In the genomic region with DNA sequence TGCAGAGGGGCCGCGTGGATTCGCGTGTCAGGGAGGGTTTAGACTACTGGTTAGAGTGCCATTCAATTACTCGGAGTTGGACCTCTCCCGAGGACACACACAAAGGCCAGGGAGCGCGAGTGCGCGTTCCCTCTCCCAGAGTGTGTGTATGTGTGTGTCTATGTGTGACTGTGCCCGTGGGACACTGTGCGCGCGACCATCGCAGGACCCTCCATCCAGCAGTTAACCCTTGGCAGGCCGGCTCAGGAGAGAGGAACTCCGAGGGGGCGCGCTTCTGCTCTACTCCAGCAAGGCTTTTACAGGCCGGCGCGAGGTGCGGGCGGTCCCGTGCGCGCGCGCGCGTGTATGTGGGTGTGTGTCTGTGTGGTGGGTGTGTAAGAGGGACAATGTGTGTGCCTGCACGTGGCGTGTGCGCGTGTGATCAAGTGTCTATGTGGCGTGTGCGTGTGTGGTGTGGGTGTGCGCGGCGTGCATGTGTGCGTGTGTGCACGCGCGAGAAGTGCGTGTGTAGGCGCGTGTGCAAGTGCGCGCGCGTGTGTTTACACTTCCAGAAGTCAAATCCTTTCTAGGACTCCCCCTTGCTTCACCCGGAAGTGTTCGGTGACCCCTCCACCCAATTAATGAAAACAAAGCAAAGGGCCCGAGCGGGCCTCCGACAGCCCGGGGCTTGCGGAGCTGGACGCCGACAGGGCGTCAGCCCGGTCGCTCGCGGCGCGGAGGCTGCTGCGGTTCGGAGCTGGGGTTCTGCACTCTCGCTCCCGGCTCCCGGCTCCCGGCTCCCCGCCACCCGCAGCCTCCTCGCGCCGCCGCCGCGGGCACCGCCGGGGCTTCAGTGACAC, we compare ENCODE assay signal across 7 cellular contexts.
DNase-seq lines count a peak whose midpoint lies in the region; ATAC-seq and TF ChIP-seq lines count a peak whose summit lies in the region.

No MANE protein-coding gene starts in this region.

- H3K36me3 ChIP-seq in WERI-Rb-1, result no peaks in the 10 kb centered on the region

- peak; percentile 31 for TF ChIP-seq POLR2A in GM15510 (IDR thresholded peaks at IDR 0.05; ENCODE audit: borderline replicate concordance, extremely low read depth, insufficient read length)

- ATAC-seq in natural killer cell treated with Interleukin-12 subunit alpha and Interleukin-12 subunit beta and Interleukin-15 and Interleukin-18, amount 100 ng/mL, for 72 hours, result peak in 1 of 2 donors; percentile 43
- ATAC-seq in HG03108 (IDR thresholded peaks at IDR 0.05; ENCODE audit: unreplicated experiment) (no peak), GM21526 (IDR thresholded peaks at IDR 0.05; ENCODE audit: low FRiP score, unreplicated experiment) (no peak)

- H3K4me3 ChIP-seq in WERI-Rb-1 (ENCODE audit: low read depth, low read length) (peak overlapping the region; percentile 51), fibroblast of mammary gland (ENCODE audit: control insufficient read depth, low read depth, low read length) (peak overlapping the region; percentile 52)

- H3K27me3 Mint-ChIP-seq in natural killer cell treated with Interleukin-12 subunit alpha and Interleukin-12 subunit beta and Interleukin-15 and Interleukin-18, amount 100 ng/mL, for 72 hours, result peaks cover 11 to 22% of the 10 kb centered on the region in 2 donors

- no peak for TF ChIP-seq CTCF in WERI-Rb-1 (IDR thresholded peaks at IDR 0.05; ENCODE audit: low read depth, low read length)
- no peak for TF ChIP-seq CTCF in fibroblast of mammary gland (conservative IDR thresholded peaks at IDR 0.05; ENCODE audit: control insufficient read depth, insufficient read depth, low read depth, low read length)

- H3K4me1 Mint-ChIP-seq in natural killer cell treated with Interleukin-12 subunit alpha and Interleukin-12 subunit beta and Interleukin-15 and Interleukin-18, amount 100 ng/mL, for 72 hours (ENCODE audit: low read depth in 2 of 2), result peaks cover 13 to 15% of the 10 kb centered on the region in 2 donors

- peak overlapping the region; percentile 80 for H3K4me3 Mint-ChIP-seq in natural killer cell treated with Interleukin-12 subunit alpha and Interleukin-12 subunit beta and Interleukin-15 and Interleukin-18, amount 100 ng/mL, for 72 hours

- peak overlapping the region in 1 of 2 donors; percentile 48 for H3K27ac Mint-ChIP-seq in natural killer cell treated with Interleukin-12 subunit alpha and Interleukin-12 subunit beta and Interleukin-15 and Interleukin-18, amount 100 ng/mL, for 72 hours

- DNase-seq in WERI-Rb-1, result no peak
- DNase-seq in fibroblast of mammary gland (ENCODE audit: low read depth), result peak; percentile 25
- DNase-seq in natural killer cell treated with Interleukin-12 subunit alpha and Interleukin-12 subunit beta and Interleukin-15 and Interleukin-18, amount 100 ng/mL, for 72 hours (ENCODE audit: low spot score), result peak; percentile 64
- no peak for DNase-seq in NK-92 treated with Interleukin-12 subunit alpha and Interleukin-12 subunit beta, amount 100 ng/mL, for 24 hours (lab: John Stamatoyannopoulos, UW)

- H3K27ac ChIP-seq in WERI-Rb-1, result peak overlapping the region; percentile 70

- no peaks in the 10 kb centered on the region for H3K27me3 ChIP-seq in WERI-Rb-1 (ENCODE audit: insufficient read depth, low read depth, severe bottlenecking)

- peaks cover 9% of the 10 kb centered on the region for H3K9me3 ChIP-seq in WERI-Rb-1 (ENCODE audit: severe bottlenecking)

- no peaks in the 10 kb centered on the region for H3K36me3 Mint-ChIP-seq in natural killer cell treated with Interleukin-12 subunit alpha and Interleukin-12 subunit beta and Interleukin-15 and Interleukin-18, amount 100 ng/mL, for 72 hours

- H3K9me3 Mint-ChIP-seq in natural killer cell treated with Interleukin-12 subunit alpha and Interleukin-12 subunit beta and Interleukin-15 and Interleukin-18, amount 100 ng/mL, for 72 hours, result no peaks in the 10 kb centered on the region

Comparison
In these comparisons a context has a peak if more than half of its experiments do, and no peak if none do; other contexts are left out.
1. DNase-seq: peak in fibroblast of mammary gland (single experiment) and natural killer cell treated with Interleukin-12 subunit alpha and Interleukin-12 subunit beta and Interleukin-15 and Interleukin-18, amount 100 ng/mL, for 72 hours (single experiment); none in WERI-Rb-1 (single experiment) and NK-92 treated with Interleukin-12 subunit alpha and Interleukin-12 subunit beta, amount 100 ng/mL, for 24 hours (single experiment).